In genomic region chr5:15020731-15021130, GRCh38 we compare ENCODE assay signal across 20 cellular contexts.
DNase-seq lines count a peak whose midpoint lies in the region; ATAC-seq and TF ChIP-seq lines count a peak whose summit lies in the region.
"Had no signal": no experiment of that assay in that cellular context is flagged by ENCODE, and none has a peak within 500 bp of the region (broad histone marks: within the 10 kb centered on the region; RNA-seq: fewer than 3 reads in every experiment).

No MANE protein-coding gene starts in this region.

- WGBS in neuronal stem cell (ENCODE audit: extremely low coverage in 2 of 2, insufficient read length in 2 of 2, insufficient replicate concordance in 1 of 2), 2 donors = no CpG with 5 or more reads among the region's 3 CpGs

- no peak overlapping the region for H2BK120ac ChIP-seq in neuronal stem cell (ENCODE audit: low read depth, low read length)

- peaks cover 27% of the 10 kb centered on the region for H3K36me3 Mint-ChIP-seq in HFFc6 (ENCODE audit: low read depth)
- peaks cover 5% of the 10 kb centered on the region for H3K36me3 Mint-ChIP-seq in chondrocyte (ENCODE audit: low read depth)
- H3K36me3 Mint-ChIP-seq: stimulated activated effector memory CD8-positive, alpha-beta T cell treated with anti-CD3 and anti-CD28 coated beads, Interleukin-12 subunit alpha, Interleukin-12 subunit beta, amount 100 ng/mL, for 72 hours had no signal

- no peak overlapping the region for H4K91ac ChIP-seq in neuronal stem cell (ENCODE audit: low read depth, low read length, poor library complexity)

- H3K27ac Mint-ChIP-seq in HFFc6 (peak overlapping the region; percentile 82), chondrocyte (ENCODE audit: unreplicated experiment) (peak overlapping the region; percentile 95)
- H3K27ac Mint-ChIP-seq: activated CD8-positive, alpha-beta T cell treated with anti-CD3 and anti-CD28 coated beads for 36 hours; activated naive CD4-positive, alpha-beta T cell treated with anti-CD3 and anti-CD28 coated beads, Interleukin-2, amount 50 U/mL, for 24 hours; activated T-cell treated with anti-CD3 and anti-CD28 coated beads, Interleukin-2, amount 50 U/mL, for 24 hours; stimulated activated effector memory CD8-positive, alpha-beta T cell treated with anti-CD3 and anti-CD28 coated beads, Interleukin-12 subunit alpha, Interleukin-12 subunit beta, amount 100 ng/mL, for 72 hours; T-helper 2 cell treated with Interferon-gamma antibody and Interleukin-4, amounts not matched to agents 5 μg/mL and 100 μg/mL, for 36 hours had no signal

- no peaks in the 10 kb centered on the region for H3K36me3 ChIP-seq in neuronal stem cell (replicated peaks in 1 of 2; ENCODE audit: control insufficient read depth in 2 of 2, insufficient read depth in 2 of 2, low read length in 2 of 2)
- H3K36me3 ChIP-seq: right lobe of liver had no signal

- H2BK5ac ChIP-seq in neuronal stem cell (ENCODE audit: low read length) = no peak overlapping the region

- DNase-seq in Daoy (ENCODE audit: low read depth) (peak; percentile 37), HFFc6 (no peak), chondrocyte (ENCODE audit: low spot score) (no peak), neuronal stem cell (ENCODE audit: low spot score) (no peak), DMS153 treated with DMSO at 0.1 percent for 48 hours (lab: John Stamatoyannopoulos, UW; ENCODE audit: unreplicated experiment) (no peak), HT-29 (ENCODE audit: low spot score) (no peak)
- DNase-seq in activated naive CD4-positive, alpha-beta T cell treated with Interleukin-2 at 50 U/mL for 16 hours = no peak
- DNase-seq: activated CD4-positive, CD25-positive, alpha-beta regulatory T cell; activated CD8-positive, alpha-beta T cell treated with anti-CD3 and anti-CD28 coated beads for 36 hours; activated T-cell treated with anti-CD3 and anti-CD28 coated beads, Interleukin-2, amount 50 U/mL, for 24 hours; AML-193; cortex of kidney; NCI-H526 treated with DMSO at 0.1 percent for 48 hours; occipital lobe; right lobe of liver; SIG-M5 had no signal

- no peaks in the 10 kb centered on the region for H3K79me1 ChIP-seq in neuronal stem cell (ENCODE audit: low read depth, low read length)

- H3K4me3 ChIP-seq in neuronal stem cell (ENCODE audit: low read length in 2 of 2) = no peak overlapping the region
- H3K4me3 ChIP-seq: right lobe of liver had no signal

- no peak overlapping the region for H3K23ac ChIP-seq in neuronal stem cell (ENCODE audit: low read depth, low read length, poor library complexity)

- H3K4ac ChIP-seq in neuronal stem cell (ENCODE audit: low read length) = no peak overlapping the region

- no peak overlapping the region for H4K8ac ChIP-seq in neuronal stem cell (ENCODE audit: low read depth, low read length)

- no peak overlapping the region for H3K18ac ChIP-seq in neuronal stem cell (ENCODE audit: low read length)

- H3K4me3 Mint-ChIP-seq in HFFc6 (peak overlapping the region; percentile 67), chondrocyte (ENCODE audit: unreplicated experiment) (peak overlapping the region; percentile 41)
- H3K4me3 Mint-ChIP-seq: activated CD8-positive, alpha-beta T cell treated with anti-CD3 and anti-CD28 coated beads for 36 hours; activated naive CD4-positive, alpha-beta T cell treated with anti-CD3 and anti-CD28 coated beads, Interleukin-2, amount 50 U/mL, for 24 hours; activated T-cell treated with anti-CD3 and anti-CD28 coated beads, Interleukin-2, amount 50 U/mL, for 24 hours; stimulated activated effector memory CD8-positive, alpha-beta T cell treated with anti-CD3 and anti-CD28 coated beads, Interleukin-12 subunit alpha, Interleukin-12 subunit beta, amount 100 ng/mL, for 72 hours; T-helper 2 cell treated with Interferon-gamma antibody and Interleukin-4, amounts not matched to agents 5 μg/mL and 100 μg/mL, for 36 hours had no signal

- peaks cover 0 to 3% of the 10 kb centered on the region in 2 donors for H3K9me3 ChIP-seq in neuronal stem cell (replicated peaks in 1 of 2; ENCODE audit: control insufficient read depth in 2 of 2, insufficient read depth in 1 of 2, low read depth in 1 of 2, low read length in 2 of 2)
- H3K9me3 ChIP-seq: right lobe of liver had no signal

- no peak overlapping the region for H3K14ac ChIP-seq in neuronal stem cell (ENCODE audit: low read length)

- peak overlapping the region; percentile 8 for H2AFZ ChIP-seq in neuronal stem cell (ENCODE audit: low read length)

- peaks cover 76% of the 10 kb centered on the region for H3K4me1 Mint-ChIP-seq in HFFc6 (ENCODE audit: low read depth)
- H3K4me1 Mint-ChIP-seq in chondrocyte (ENCODE audit: low read depth) = peaks cover 67% of the 10 kb centered on the region
- H3K4me1 Mint-ChIP-seq: activated naive CD4-positive, alpha-beta T cell treated with anti-CD3 and anti-CD28 coated beads, Interleukin-2, amount 50 U/mL, for 24 hours; stimulated activated effector memory CD8-positive, alpha-beta T cell treated with anti-CD3 and anti-CD28 coated beads, Interleukin-12 subunit alpha, Interleukin-12 subunit beta, amount 100 ng/mL, for 72 hours had no signal

- no peak overlapping the region for H3K9ac ChIP-seq in neuronal stem cell (ENCODE audit: low read depth, low read length, poor library complexity)

- no peak overlapping the region for H3K4me2 ChIP-seq in neuronal stem cell (ENCODE audit: insufficient read depth, low read length, poor library complexity, severe bottlenecking)

- TF ChIP-seq CTCF in HFFc6 (IDR thresholded peaks at IDR 0.05) (no peak), chondrocyte (IDR thresholded peaks at IDR 0.05) (no peak)

- H2BK15ac ChIP-seq in neuronal stem cell (ENCODE audit: low read length) = no peak overlapping the region

- H3K9me3 Mint-ChIP-seq in HFFc6 (peaks cover 18% of the 10 kb centered on the region), chondrocyte (ENCODE audit: low read depth) (peaks cover 10% of the 10 kb centered on the region)
- H3K9me3 Mint-ChIP-seq: activated CD8-positive, alpha-beta T cell treated with anti-CD3 and anti-CD28 coated beads for 36 hours; activated naive CD4-positive, alpha-beta T cell treated with anti-CD3 and anti-CD28 coated beads, Interleukin-2, amount 50 U/mL, for 24 hours; activated T-cell treated with anti-CD3 and anti-CD28 coated beads, Interleukin-2, amount 50 U/mL, for 24 hours; stimulated activated effector memory CD8-positive, alpha-beta T cell treated with anti-CD3 and anti-CD28 coated beads, Interleukin-12 subunit alpha, Interleukin-12 subunit beta, amount 100 ng/mL, for 72 hours; T-helper 2 cell treated with Interferon-gamma antibody and Interleukin-4, amounts not matched to agents 5 μg/mL and 100 μg/mL, for 36 hours had no signal

- H2AK5ac ChIP-seq in neuronal stem cell (ENCODE audit: low read depth, low read length) = no peak overlapping the region

- no peaks in the 10 kb centered on the region for H3K4me1 ChIP-seq in neuronal stem cell (ENCODE audit: control insufficient read depth in 2 of 2, insufficient read depth in 1 of 2, low read depth in 1 of 2, low read length in 2 of 2)
- H3K4me1 ChIP-seq: right lobe of liver had no signal

- H3K27me3 Mint-ChIP-seq in HFFc6 (ENCODE audit: insufficient read depth) (no peaks in the 10 kb centered on the region; the same call in none of the 2 replicates), chondrocyte (ENCODE audit: low read depth) (no peaks in the 10 kb centered on the region)

- no peak overlapping the region for H2BK12ac ChIP-seq in neuronal stem cell (ENCODE audit: low read length)

- no peaks in the 10 kb centered on the region for H3K27me3 ChIP-seq in neuronal stem cell (ENCODE audit: control insufficient read depth in 3 of 3, insufficient read depth in 3 of 3, low read depth in 1 of 3, low read length in 3 of 3)
- H3K27me3 ChIP-seq: right lobe of liver had no signal

- H3K27ac ChIP-seq in neuronal stem cell (replicated peaks; ENCODE audit: low read length) = no peak overlapping the region
- H3K27ac ChIP-seq: right lobe of liver had no signal

- no peak for ATAC-seq in esophagus mucosa
- ATAC-seq: activated CD8-positive, alpha-beta T cell treated with anti-CD3 and anti-CD28 coated beads for 36 hours; right lobe of liver; stimulated activated effector memory CD8-positive, alpha-beta T cell treated with anti-CD3 and anti-CD28 coated beads, Interleukin-12 subunit alpha, Interleukin-12 subunit beta, amount 100 ng/mL, for 72 hours had no signal
